In genomic region chr1:27672750-27673112, GRCh38 we compare ENCODE assay signal across 1 cellular context.
TF ChIP-seq lines count a peak whose summit lies in the region.

No MANE protein-coding gene starts in this region.

TF ChIP-seq in H1, 55 proteins besides CTCF, POLR2A, EP300 and RAD21:
- TF ChIP-seq SP2 (IDR thresholded peaks at IDR 0.05; ENCODE audit: low read length) (no peak), E2F6 (IDR thresholded peaks at IDR 0.05) (no peak), CHD2 (IDR thresholded peaks at IDR 0.05; ENCODE audit: low read length) (no peak), SAP30 (IDR thresholded peaks at IDR 0.05; ENCODE audit: insufficient read depth, insufficient replicate concordance, low read length) (no peak), SP1 (IDR thresholded peaks at IDR 0.05; ENCODE audit: low read depth, low read length) (no peak), BCL11A (IDR thresholded peaks at IDR 0.05; ENCODE audit: low read depth in 2 of 2, low read length in 2 of 2) (no peak), RFX5 (IDR thresholded peaks at IDR 0.05; ENCODE audit: borderline replicate concordance, low read depth, low read length) (no peak), RBBP5 (IDR thresholded peaks at IDR 0.05; ENCODE audit: borderline replicate concordance, low read depth, low read length) (no peak), SIRT6 (IDR thresholded peaks at IDR 0.05; ENCODE audit: low read length) (no peak), SUZ12 (IDR thresholded peaks at IDR 0.05; ENCODE audit: low read length) (no peak), CREB1 (IDR thresholded peaks at IDR 0.05) (no peak)
